ENCODE assay signal across 12 cellular contexts in genomic region chr15:84669726-84670125, GRCh38. TPM values are rescaled to one million over a fixed set of nuclear protein-coding genes. Genes with fewer than 3 reads are reported as not detected.
DNase-seq lines count a peak whose midpoint lies in the region; ATAC-seq lines count a peak whose summit lies in the region.
"Had no signal": no experiment of that assay in that cellular context is flagged by ENCODE, and none has a peak within 500 bp of the region (broad histone marks: within the 10 kb centered on the region; RNA-seq: fewer than 3 reads in every experiment).

No MANE protein-coding gene starts in this region.

- H3K4me1 Mint-ChIP-seq in activated naive CD8-positive, alpha-beta T cell treated with anti-CD3 and anti-CD28 coated beads, Interleukin-2, amount 50 U/mL, for 24 hours, result peaks cover 35% of the 10 kb centered on the region

- H3K27ac ChIP-seq in GM23248, result peak overlapping the region; percentile 88

- peaks cover 46% of the 10 kb centered on the region for H3K4me1 ChIP-seq in GM23248 (ENCODE audit: insufficient read depth)

- peak overlapping the region; percentile 36 for H3K4me2 ChIP-seq in GM23248 (ENCODE audit: unreplicated experiment)

- no peak overlapping the region for H2AFZ ChIP-seq in GM23248

- peak; percentile 55 for ATAC-seq in activated naive CD8-positive, alpha-beta T cell treated with anti-CD3 and anti-CD28 coated beads, Interleukin-2, amount 50 U/mL, for 24 hours
- no peak for ATAC-seq in GM21529 (IDR thresholded peaks at IDR 0.05; ENCODE audit: unreplicated experiment)

- H3K4me3 Mint-ChIP-seq in activated naive CD8-positive, alpha-beta T cell treated with anti-CD3 and anti-CD28 coated beads, Interleukin-2, amount 50 U/mL, for 24 hours, result no peak overlapping the region
- H3K4me3 Mint-ChIP-seq: activated naive CD8-positive, alpha-beta T cell treated with anti-CD3 and anti-CD28 coated beads, Interleukin-2, amount 10 ng/mL, durations not matched to agents 7 days and 5 days had no signal

- H3K36me3 Mint-ChIP-seq in activated naive CD8-positive, alpha-beta T cell treated with anti-CD3 and anti-CD28 coated beads, Interleukin-2, amount 50 U/mL, for 24 hours (ENCODE audit: low read depth), result peaks cover 38% of the 10 kb centered on the region

- H3K27ac Mint-ChIP-seq in activated naive CD8-positive, alpha-beta T cell treated with anti-CD3 and anti-CD28 coated beads, Interleukin-2, amount 50 U/mL, for 24 hours, result peak overlapping the region; percentile 68

- no peaks in the 10 kb centered on the region for H3K27me3 Mint-ChIP-seq in activated naive CD8-positive, alpha-beta T cell treated with anti-CD3 and anti-CD28 coated beads, Interleukin-2, amount 50 U/mL, for 24 hours
- H3K27me3 Mint-ChIP-seq: activated naive CD8-positive, alpha-beta T cell treated with anti-CD3 and anti-CD28 coated beads, Interleukin-2, amount 10 ng/mL, durations not matched to agents 7 days and 5 days had no signal

- no peaks in the 10 kb centered on the region for H3K9me3 ChIP-seq in GM23248 (ENCODE audit: low read depth)

- H3K36me3 ChIP-seq in GM23248 (ENCODE audit: low read depth), result peaks cover 26% of the 10 kb centered on the region

- H3K9me2 ChIP-seq in GM23248 (ENCODE audit: insufficient read depth), result no peaks in the 10 kb centered on the region

- no peaks in the 10 kb centered on the region for H3K27me3 ChIP-seq in GM23248 (replicated peaks; ENCODE audit: insufficient read depth)

- H4K20me1 ChIP-seq in GM23248 (ENCODE audit: insufficient read depth), result no peaks in the 10 kb centered on the region

- H3F3A ChIP-seq in GM23248 (ENCODE audit: insufficient read depth), result peaks cover 37% of the 10 kb centered on the region

- no peaks in the 10 kb centered on the region for H3K9me3 Mint-ChIP-seq in activated naive CD8-positive, alpha-beta T cell treated with anti-CD3 and anti-CD28 coated beads, Interleukin-2, amount 50 U/mL, for 24 hours
- H3K9me3 Mint-ChIP-seq: activated naive CD8-positive, alpha-beta T cell treated with anti-CD3 and anti-CD28 coated beads, Interleukin-2, amount 10 ng/mL, durations not matched to agents 7 days and 5 days had no signal

- H3K9ac ChIP-seq in GM23248, result peak overlapping the region; percentile 56

- H3K4me3 ChIP-seq in GM23248, result peak overlapping the region; percentile 5; the same call in 1 of the 2 replicates

- WGBS in GM23248 (ENCODE audit: low coverage in 1 of 2, low lambda C conversion rate in 2 of 2, missing lambda C conversion rate in 2 of 2), 2 experiments, result 6% methylated on average over 8 of the region's 8 CpGs

- peaks cover 38% of the 10 kb centered on the region for H3K79me2 ChIP-seq in GM23248 (ENCODE audit: insufficient read depth)

- DNase-seq in Ammon's horn (ENCODE audit: low spot score) (peak; percentile 19), GM23248 (peak; percentile 93), NCI-H524 (lab: John Stamatoyannopoulos, UW) (no peak)
- peak; percentile 61 for DNase-seq in activated naive CD8-positive, alpha-beta T cell treated with anti-CD3 and anti-CD28 coated beads, Interleukin-2, amount 50 U/mL, for 24 hours
- DNase-seq in stimulated activated CD4-positive, alpha-beta T cell treated with anti-CD3 and anti-CD28 coated beads, Interleukin-4, amount 100 ng/mL, for 1 hour, result peak; percentile 42
- no peak for DNase-seq in effector CD8-positive, alpha-beta T cell (lab: John Stamatoyannopoulos, UW)
- DNase-seq: activated naive CD8-positive, alpha-beta T cell treated with anti-CD3 and anti-CD28 coated beads, Interleukin-2, amount 10 ng/mL, durations not matched to agents 7 days and 5 days; cortex of kidney; kidney; MV-4-11; NCI-H510A treated with DMSO at 0.1 percent for 48 hours had no signal

- in situ Hi-C loops in GM23248 (cut with MboI), result no loop called here

RNA-seq across cellular contexts. Expression of gene NMB, which starts 11.7 kb away (rescaled TPM):
- 7.7 and 14.0 TPM in 2 replicates for total RNA-seq in GM23248 (2014; rRNA removed; shearing (Covaris generic))
- polyA plus RNA-seq in GM23248 (2016; fragmentation: Nextera tagmentation; extraction: Ambion mirVana), result 8.2 and 11.1 TPM in 2 replicates

RNA-seq across cellular contexts. Expression of gene WDR73, which starts 15.6 kb away (rescaled TPM):
- 26.0 and 31.9 TPM in 2 replicates for total RNA-seq in GM23248 (2014; rRNA removed; shearing (Covaris generic))
- 25.2 and 25.6 TPM in 2 replicates for polyA plus RNA-seq in GM23248 (2016; fragmentation: Nextera tagmentation; extraction: Ambion mirVana)

RNA-seq across cellular contexts. Expression of gene SEC11A, which starts 46.2 kb away (rescaled TPM):
- total RNA-seq in GM23248 (2014; rRNA removed; shearing (Covaris generic)), result 223 and 257 TPM in 2 replicates
- polyA plus RNA-seq in GM23248 (2016; fragmentation: Nextera tagmentation; extraction: Ambion mirVana), result 214 and 217 TPM in 2 replicates

Comparison
In these comparisons a context has a peak if more than half of its experiments do, and no peak if none do; other contexts are left out.
1. DNase-seq: peak in Ammon's horn (single experiment), GM23248 (single experiment), activated naive CD8-positive, alpha-beta T cell treated with anti-CD3 and anti-CD28 coated beads, Interleukin-2, amount 50 U/mL, for 24 hours (single experiment) and stimulated activated CD4-positive, alpha-beta T cell treated with anti-CD3 and anti-CD28 coated beads, Interleukin-4, amount 100 ng/mL, for 1 hour (single experiment); none in effector CD8-positive, alpha-beta T cell (single experiment) and NCI-H524 (0 of 2).